ENCODE assay signal across 17 cellular contexts in the genomic region with DNA sequence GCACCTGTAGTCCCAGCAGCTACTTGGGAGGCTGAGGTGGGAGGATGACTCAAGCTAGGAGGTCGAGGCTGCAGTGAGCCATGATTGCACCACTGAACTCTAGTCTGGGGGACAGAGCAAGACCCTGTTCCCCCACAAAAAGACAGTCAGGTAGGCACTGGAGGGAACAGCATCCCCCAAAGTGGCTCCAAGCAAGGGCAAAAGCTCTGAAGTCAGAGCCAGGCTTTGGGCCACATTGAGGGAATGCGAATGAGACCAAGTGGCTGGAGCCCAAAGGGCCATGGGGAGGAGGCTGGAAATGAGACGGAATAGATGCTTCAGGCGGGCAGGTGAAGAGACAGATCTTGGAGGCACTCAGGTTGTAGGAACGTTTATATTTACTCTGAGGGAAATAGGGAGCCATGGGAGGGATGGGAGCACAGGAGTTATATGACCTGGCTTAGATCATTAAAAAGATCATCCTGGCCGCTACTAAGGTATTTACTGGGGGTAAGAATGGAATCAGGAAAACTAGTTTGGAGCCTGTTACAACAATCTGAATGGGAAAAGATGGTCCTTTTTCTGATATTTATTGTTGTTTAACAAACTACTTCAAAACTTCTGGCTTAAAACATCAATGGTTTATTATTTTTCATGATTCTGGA.
DNase-seq lines count a peak whose midpoint lies in the region; ATAC-seq, FAIRE-seq and TF ChIP-seq lines count a peak whose summit lies in the region.
"Had no signal": no experiment of that assay in that cellular context is flagged by ENCODE, and none has a peak within 500 bp of the region (broad histone marks: within the 10 kb centered on the region; RNA-seq: fewer than 3 reads in every experiment).

No MANE protein-coding gene starts in this region.

- intact Hi-C loops in GM12878 (cut with micrococcal nuclease; ENCODE audit: unreplicated experiment): no loop called here
- intact Hi-C loops in HepG2 (cut with micrococcal nuclease; ENCODE audit: unreplicated experiment): no loop called here

- TF ChIP-seq EP300 in A549 (IDR thresholded peaks at IDR 0.05): no peak
- no peak for TF ChIP-seq EP300 in GM12878 (IDR thresholded peaks at IDR 0.05; ENCODE audit: borderline replicate concordance in 1 of 2, control insufficient read depth in 1 of 2, low read depth in 2 of 2, low read length in 2 of 2)
- no peak for TF ChIP-seq EP300 in HepG2 (IDR thresholded peaks at IDR 0.05; ENCODE audit: low read depth in 2 of 2, low read length in 2 of 2)
- TF ChIP-seq EP300 in HepG2 (CRISPR knock-in tag; IDR thresholded peaks at IDR 0.05; ENCODE audit: borderline replicate concordance): no peak

- FAIRE-seq in A549 (lab: Jason Lieb, UNC) (no peak), GM12878 (lab: Jason Lieb, UNC) (no peak), HepG2 (lab: Jason Lieb, UNC) (no peak)
- FAIRE-seq: D721Med, GM18507 had no signal

- no peaks in the 10 kb centered on the region for H3K79me2 ChIP-seq in GM12878 (ENCODE audit: control insufficient read depth, insufficient read depth, low read length)
- H3K79me2 ChIP-seq in HepG2 (ENCODE audit: insufficient read depth, low read length): no peaks in the 10 kb centered on the region

- BruUV-seq in GM12878 (replicated peaks; lab: Mats Ljungman, UMichigan) (no TSS peak), HepG2 (replicated peaks; lab: Mats Ljungman, UMichigan) (no TSS peak)

- H3K27ac ChIP-seq in A549 (peak overlapping the region in 1 of 2 experiments; percentile 38; a peak in 2 of 6 replicates), HEK293 (ENCODE audit: extremely low read depth, low read depth, low read length) (no peak overlapping the region), GM12878 (ENCODE audit: control insufficient read depth, insufficient read depth) (no peak overlapping the region), HepG2 (ENCODE audit: extremely low read length, insufficient read depth, low read length) (no peak overlapping the region)

- TF ChIP-seq CTCF in A549 (IDR thresholded peaks at IDR 0.05): no peak
- TF ChIP-seq CTCF in HEK293 (tag by site-specific recombination; IDR thresholded peaks at IDR 0.05): no peak
- TF ChIP-seq CTCF in GM12878 (IDR thresholded peaks at IDR 0.05 in 2 of 3, conservative IDR thresholded peaks at IDR 0.05 in 1 of 3; ENCODE audit: control insufficient read depth in 2 of 3, extremely low read depth in 1 of 3, insufficient read depth in 1 of 3, low read depth in 3 of 3, low read length in 3 of 3): no peak
- TF ChIP-seq CTCF in HepG2 (CRISPR knock-in tag; IDR thresholded peaks at IDR 0.05): no peak

- H3K27me3 ChIP-seq in GM12878 (replicated peaks in 1 of 2; ENCODE audit: control insufficient read depth in 2 of 2, insufficient read depth in 2 of 2, low read length in 1 of 2) (no peaks in the 10 kb centered on the region), HepG2 (ENCODE audit: control insufficient read depth in 1 of 2, insufficient read depth in 2 of 2, low read length in 2 of 2) (no peaks in the 10 kb centered on the region)

- ATAC-seq in A549 (no peak), GM12878 (no peak), HepG2 (no peak), GM21390 (IDR thresholded peaks at IDR 0.05; ENCODE audit: unreplicated experiment) (no peak)
- ATAC-seq: CD8-positive, alpha-beta T cell had no signal

- H3K4me3 ChIP-seq in A549 (no peak overlapping the region), HEK293 (ENCODE audit: low read depth, low read length) (no peak overlapping the region), GM12878 (no peak overlapping the region), HepG2 (replicated peaks in 1 of 3; ENCODE audit: insufficient read depth in 1 of 3, low read depth in 2 of 3, low read length in 3 of 3) (no peak overlapping the region)
- H3K4me3 ChIP-seq: HAP-1 had no signal

- CTCF ChIA-PET in A549 (lab: Yijun Ruan, JAX): no interaction called here
- CTCF ChIA-PET in HEK293 (lab: Yijun Ruan, JAX): interaction anchor here (0.6 kb wide), 1 partner anchor 825 kb away, joined by 3 read pairs; no protein-coding TSS in a partner anchor
- CTCF ChIA-PET in GM12878 (lab: Yijun Ruan, JAX): interaction anchor here (0.5 kb wide), 1 partner anchor 276 kb away, joined by 3 read pairs; no protein-coding TSS in a partner anchor
- CTCF ChIA-PET in HepG2 (lab: Yijun Ruan, JAX; ENCODE audit: low intra/inter-chr PET ratio, low total read pairs): no interaction called here

- DNase-seq in A549 (ENCODE audit: low read depth in 1 of 2, low spot score in 1 of 2): no peak
- no peak for DNase-seq in GM12878 (ENCODE audit: low read depth, low spot score)
- DNase-seq in HepG2 (ENCODE audit: low spot score): no peak
- no peak for DNase-seq in SW480 (ENCODE audit: low spot score)
- DNase-seq in UCSD-AML1 (lab: John Stamatoyannopoulos, UW; ENCODE audit: unreplicated experiment): no peak
- DNase-seq: COR-L47, DMS153, DND-41, GF-D8, GOT3, HFFc6 had no signal

- H4K20me1 ChIP-seq in GM12878 (ENCODE audit: control insufficient read depth, insufficient read depth): no peaks in the 10 kb centered on the region
- H4K20me1 ChIP-seq in HepG2 (ENCODE audit: insufficient read depth, low read length): no peaks in the 10 kb centered on the region

- 0 out of 3 replicates have a peak, but pooled peaks cover 3% of the 10 kb centered on the region for H3K9me3 ChIP-seq in A549
- H3K9me3 ChIP-seq in HEK293 (ENCODE audit: control insufficient read depth, insufficient read depth, low read depth, low read length): no peaks in the 10 kb centered on the region
- no peaks in the 10 kb centered on the region; the same call in 1 of the 3 replicates for H3K9me3 ChIP-seq in GM12878 (replicated peaks; ENCODE audit: control insufficient read depth, insufficient read depth, low read length)
- no peaks in the 10 kb centered on the region for H3K9me3 ChIP-seq in HepG2 (ENCODE audit: low read length)
- H3K9me3 ChIP-seq: HAP-1 had no signal

- SMC1A ChIA-PET in GM12878 (lab: Charles Lee; ENCODE audit: uncharacterized antibody, unreplicated experiment): interaction anchor here (1.7 kb wide), 1 partner anchor 8 kb away, joined by 7 read pairs; no protein-coding TSS in a partner anchor

- H3K4me2 ChIP-seq in A549 (no peak overlapping the region), GM12878 (ENCODE audit: control insufficient read depth, insufficient read depth) (no peak overlapping the region), HepG2 (ENCODE audit: low read depth, low read length) (no peak overlapping the region)

- in situ Hi-C loops in GM12878 (cut with MboI) (no loop called here), HepG2 (cut with HindIII; ENCODE audit: extremely low pct_ligation_motif_present, low pct_unique_long_range_greater_than_20kb) (no loop called here)

- no peak for TF ChIP-seq POLR2A in A549 (IDR thresholded peaks at IDR 0.05; ENCODE audit: low read length)
- TF ChIP-seq POLR2A in GM12878 (IDR thresholded peaks at IDR 0.05; ENCODE audit: low read depth, low read length): no peak
- no peak for TF ChIP-seq POLR2A in HepG2 (IDR thresholded peaks at IDR 0.05; ENCODE audit: insufficient read depth in 1 of 2, low read depth in 2 of 2, low read length in 2 of 2)

- RAD21 ChIA-PET in GM12878 (lab: Charles Lee; ENCODE audit: unreplicated experiment): no interaction called here

- TF ChIP-seq RAD21 in A549 (conservative IDR thresholded peaks at IDR 0.05 in 1 of 2, IDR thresholded peaks at IDR 0.05 in 1 of 2) (no peak), GM12878 (IDR thresholded peaks at IDR 0.05; ENCODE audit: insufficient read depth, low read depth, low read length) (no peak), HepG2 (CRISPR knock-in tag; IDR thresholded peaks at IDR 0.05) (no peak)

- H3K9ac ChIP-seq in GM12878 (ENCODE audit: control insufficient read depth, insufficient read depth, low read length) (no peak overlapping the region), HepG2 (ENCODE audit: insufficient read depth, low read depth, low read length) (no peak overlapping the region)

- 73% methylated on average over 6 of the region's 6 CpGs for WGBS in A549 (ENCODE audit: missing lambda C conversion rate)
- WGBS in GM12878 (ENCODE audit: insufficient coverage, insufficient replicate concordance, low lambda C conversion rate, missing lambda C conversion rate): 74% methylated on average over 6 of the region's 6 CpGs
- WGBS in HepG2 (ENCODE audit: low lambda C conversion rate): 86% methylated on average over 6 of the region's 6 CpGs

- no peaks in the 10 kb centered on the region for H3K36me3 ChIP-seq in HEK293 (ENCODE audit: control insufficient read depth in 2 of 2, insufficient read depth in 1 of 2, low read length in 2 of 2)
- no peaks in the 10 kb centered on the region for H3K36me3 ChIP-seq in GM12878 (ENCODE audit: control insufficient read depth in 2 of 2, insufficient read depth in 2 of 2, low read length in 1 of 2)
- no peaks in the 10 kb centered on the region for H3K36me3 ChIP-seq in HepG2 (replicated peaks in 1 of 2; ENCODE audit: control insufficient read depth in 1 of 2, insufficient read depth in 2 of 2, low read length in 2 of 2)
- H3K36me3 ChIP-seq: HAP-1 had no signal

- H3K4me1 ChIP-seq in A549 (peaks cover 37% of the 10 kb centered on the region), HEK293 (ENCODE audit: control insufficient read depth, insufficient read depth, low read length) (peaks cover 11% of the 10 kb centered on the region; the same call in 1 of the 2 replicates), GM12878 (ENCODE audit: control insufficient read depth, insufficient read depth, low read length) (peaks cover 13% of the 10 kb centered on the region), HepG2 (ENCODE audit: insufficient read depth, low read length) (peaks cover 45% of the 10 kb centered on the region)

- H2AFZ ChIP-seq in GM12878 (ENCODE audit: control insufficient read depth, low read depth, low read length): no peak overlapping the region
- H2AFZ ChIP-seq in HepG2 (ENCODE audit: low read length): no peak overlapping the region

- POLR2A ChIA-PET in A549 (lab: Yijun Ruan, JAX) (no interaction called here), HEK293 (lab: Yijun Ruan, JAX) (no interaction called here), GM12878 (lab: Charles Lee) (no interaction called here), HepG2 (lab: Yijun Ruan, JAX) (no interaction called here)

TF ChIP-seq in A549, 52 proteins besides CTCF, POLR2A, EP300 and RAD21 (continues in another document):
- TF ChIP-seq JUNB (IDR thresholded peaks at IDR 0.05): no peak

TF ChIP-seq in HEK293, 187 proteins besides CTCF, POLR2A, EP300 and RAD21 (continues in another document):
- no peak for TF ChIP-seq ZNF341 (tag by site-specific recombination; IDR thresholded peaks at IDR 0.05; ENCODE audit: low read depth)
- TF ChIP-seq ZNF19 (tag by site-specific recombination; IDR thresholded peaks at IDR 0.05; ENCODE audit: low read depth): no peak
- TF ChIP-seq ZNF501 (tag by site-specific recombination; IDR thresholded peaks at IDR 0.05): no peak

TF ChIP-seq in GM12878, 131 proteins besides CTCF, POLR2A, EP300 and RAD21:
- TF ChIP-seq NFXL1 (IDR thresholded peaks at IDR 0.05; ENCODE audit: borderline replicate concordance) (peak; percentile 78), YY1 (IDR thresholded peaks at IDR 0.05; ENCODE audit: low read depth, low read length) (no peak), IRF4 (IDR thresholded peaks at IDR 0.05; ENCODE audit: low read depth, low read length) (no peak)

TF ChIP-seq in HepG2, 621 proteins besides CTCF, POLR2A, EP300 and RAD21 (continues in another document):
- TF ChIP-seq POGZ (CRISPR knock-in tag; IDR thresholded peaks at IDR 0.05) (no peak), ZNF550 (CRISPR knock-in tag; IDR thresholded peaks at IDR 0.05; ENCODE audit: borderline replicate concordance) (no peak), SMAD1 (CRISPR knock-in tag; IDR thresholded peaks at IDR 0.05; ENCODE audit: borderline replicate concordance, low read depth) (0 out of 2 replicates have a peak, but pooled peaks have one; percentile 41)

Comparison
In these comparisons a context has a peak if more than half of its experiments do, and no peak if none do; other contexts are left out.
1. CTCF ChIA-PET loops: an anchor here in HEK293 (0.6 kb wide) and GM12878 (0.5 kb wide); none called in A549 and HepG2.